Comparison of ENCODE assay signal across 24 cellular contexts in genomic region chr16:10323528-10323869, GRCh38.
"Had no signal": no experiment of that assay in that cellular context is flagged by ENCODE, and none has a peak within 500 bp of the region (broad histone marks: within the 10 kb centered on the region; RNA-seq: fewer than 3 reads in every experiment).

No MANE protein-coding gene starts in this region.

- H3K27me3 ChIP-seq: heart left ventricle, neutrophil, suprapubic skin, tibial artery had no signal

- H3K4me1 ChIP-seq: suprapubic skin, tibial artery had no signal

- ATAC-seq: activated CD8-positive, alpha-beta T cell treated with anti-CD3 and anti-CD28 coated beads for 36 hours; activated naive CD8-positive, alpha-beta T cell treated with anti-CD3 and anti-CD28 coated beads, Interleukin-2, amount 50 U/mL, for 24 hours; heart left ventricle; stimulated activated naive B cell treated with anti-CD40 and anti-IgM and Interleukin-4, amounts not matched to agents 10 μg/mL and 1 μg/mL and 100 μg/mL, for 72 hours had no signal

- H3K27me3 Mint-ChIP-seq: activated B cell treated with CpG ODN at 0.5 μM for 24 hours; activated CD8-positive, alpha-beta T cell treated with anti-CD3 and anti-CD28 coated beads for 36 hours; activated naive CD4-positive, alpha-beta T cell treated with anti-CD3 and anti-CD28 coated beads, Interleukin-2, amount 50 U/mL, for 24 hours; activated naive CD8-positive, alpha-beta T cell treated with anti-CD3 and anti-CD28 coated beads, Interleukin-2, amount 50 U/mL, for 24 hours; stimulated activated naive B cell treated with anti-CD40 and anti-IgM and Interleukin-4, amounts not matched to agents 10 μg/mL and 1 μg/mL and 100 μg/mL, for 72 hours had no signal

- DNase-seq: activated B cell treated with CpG ODN at 0.5 μM for 24 hours; activated CD4-positive, alpha-beta T cell treated with anti-CD3 and anti-CD28 coated beads, Interleukin-2, amount 50 U/mL, for 1 hour; activated CD8-positive, alpha-beta T cell treated with anti-CD3 and anti-CD28 coated beads for 36 hours; activated naive CD8-positive, alpha-beta T cell treated with anti-CD3 and anti-CD28 coated beads, Interleukin-2, amount 50 U/mL, for 24 hours; activated T-cell treated with anti-CD3 and anti-CD28 coated beads, Interleukin-2, amount 50 U/mL, for 48 hours; amygdala; central memory CD4-positive, alpha-beta T cell; heart left ventricle; mesendoderm; stimulated activated CD4-positive, alpha-beta T cell treated with anti-CD3 and anti-CD28 coated beads, Interleukin-1b, Interleukin-23, amount 100 ng/mL, for 48 hours; stimulated activated CD4-positive, alpha-beta T cell treated with anti-CD3 and anti-CD28 coated beads, Interleukin-4, amount 100 ng/mL, for 4 hours; stimulated activated CD8-positive, alpha-beta memory T cell treated with anti-CD3 and anti-CD28 coated beads, Interleukin-4, amount 100 ng/mL, for 48 hours; stimulated activated naive B cell treated with anti-CD40 and anti-IgM and Interleukin-4, amounts not matched to agents 10 μg/mL and 1 μg/mL and 100 μg/mL, for 72 hours; T-helper 9 cell; tibial artery had no signal

- H3K36me3 ChIP-seq: heart left ventricle, neutrophil, suprapubic skin, tibial artery had no signal

- H3K4me3 ChIP-seq: heart left ventricle, lung, smooth muscle cell, suprapubic skin, tibial artery had no signal

- H3K27ac Mint-ChIP-seq: activated B cell treated with CpG ODN at 0.5 μM for 24 hours; activated CD8-positive, alpha-beta T cell treated with anti-CD3 and anti-CD28 coated beads for 36 hours; activated naive CD4-positive, alpha-beta T cell treated with anti-CD3 and anti-CD28 coated beads, Interleukin-2, amount 50 U/mL, for 24 hours; activated naive CD8-positive, alpha-beta T cell treated with anti-CD3 and anti-CD28 coated beads, Interleukin-2, amount 50 U/mL, for 24 hours; activated T-helper 2 cell treated with anti-CD3 and anti-CD28 coated beads, Interferon-gamma antibody, Interleukin-2, Interleukin-4, amounts not matched to agents 10 μg/mL and 5 μg/mL and 100 μg/mL, durations not matched to agents 14 hours and 24 hours and 36 hours; stimulated activated naive B cell treated with anti-CD40 and anti-IgM and Interleukin-4, amounts not matched to agents 10 μg/mL and 1 μg/mL and 100 μg/mL, for 72 hours; T-helper 1 cell treated with Interleukin-12 subunit alpha and Interleukin-12 subunit beta and Interleukin-4 antibody, amounts not matched to agents 30 μg/mL and 1 μg/mL, for 36 hours had no signal

- FAIRE-seq: endothelial cell of umbilical vein had no signal

- H3K9me3 ChIP-seq: heart left ventricle, neutrophil, suprapubic skin, tibial artery had no signal

- H3K4me3 Mint-ChIP-seq: activated B cell treated with CpG ODN at 0.5 μM for 24 hours; activated CD8-positive, alpha-beta T cell treated with anti-CD3 and anti-CD28 coated beads for 36 hours; activated naive CD4-positive, alpha-beta T cell treated with anti-CD3 and anti-CD28 coated beads, Interleukin-2, amount 50 U/mL, for 24 hours; activated naive CD8-positive, alpha-beta T cell treated with anti-CD3 and anti-CD28 coated beads, Interleukin-2, amount 50 U/mL, for 24 hours; nephron; stimulated activated naive B cell treated with anti-CD40 and anti-IgM and Interleukin-4, amounts not matched to agents 10 μg/mL and 1 μg/mL and 100 μg/mL, for 72 hours; T-helper 1 cell treated with Interleukin-12 subunit alpha and Interleukin-12 subunit beta and Interleukin-4 antibody, amounts not matched to agents 30 μg/mL and 1 μg/mL, for 36 hours had no signal

- H3K27ac ChIP-seq: neutrophil, suprapubic skin, tibial artery had no signal

- H3K4me2 ChIP-seq: smooth muscle cell had no signal

- H3K9me3 Mint-ChIP-seq: nephron had no signal
